ENCODE assay signal across 29 cellular contexts in genomic region chr15:36661042-36661441, GRCh38.
"Had no signal": no experiment of that assay in that cellular context is flagged by ENCODE, and none has a peak within 500 bp of the region (broad histone marks: within the 10 kb centered on the region; RNA-seq: fewer than 3 reads in every experiment).

No MANE protein-coding gene starts in this region.

- H3K4me2 ChIP-seq: KMS-11, SK-N-SH had no signal

- H3K4me1 ChIP-seq: ascending aorta, SJSA1 had no signal

- H3K27ac Mint-ChIP-seq: activated CD4-positive, alpha-beta T cell treated with anti-CD3 and anti-CD28 coated beads, Interleukin-2, amount 10 ng/mL, durations not matched to agents 24 days and 14 days; activated CD8-positive, alpha-beta T cell treated with anti-CD3 and anti-CD28 coated beads for 36 hours; activated naive CD4-positive, alpha-beta T cell treated with anti-CD3 and anti-CD28 coated beads, Interleukin-2, amount 50 U/mL, for 24 hours; activated naive CD8-positive, alpha-beta T cell treated with anti-CD3 and anti-CD28 coated beads, Interleukin-2, amount 10 ng/mL, durations not matched to agents 7 days and 5 days; activated T-cell treated with anti-CD3 and anti-CD28 coated beads, Interleukin-2, amount 50 U/mL, for 72 hours; activated T-helper 2 cell treated with anti-CD3 and anti-CD28 coated beads, Interferon-gamma antibody, Interleukin-2, Interleukin-4, amounts not matched to agents 10 μg/mL and 5 μg/mL and 100 μg/mL, durations not matched to agents 14 hours and 24 hours and 36 hours; T-helper 1 cell treated with Interleukin-12 subunit alpha and Interleukin-12 subunit beta and Interleukin-4 antibody, amounts not matched to agents 30 μg/mL and 1 μg/mL, for 36 hours; T-helper 2 cell treated with Interferon-gamma antibody and Interleukin-4, amounts not matched to agents 5 μg/mL and 100 μg/mL, for 36 hours had no signal

- DNase-seq: activated CD4-positive, alpha-beta T cell treated with anti-CD3 and anti-CD28 coated beads, Interleukin-2, amount 10 ng/mL, durations not matched to agents 24 days and 14 days; activated CD4-positive, alpha-beta T cell treated with anti-CD3 and anti-CD28 coated beads, Interleukin-2, amount 50 U/mL, for 4 hours; activated CD8-positive, alpha-beta T cell treated with anti-CD3 and anti-CD28 coated beads for 36 hours; activated gamma-delta T cell; activated naive CD4-positive, alpha-beta T cell treated with Interleukin-2 at 50 U/mL for 16 hours; activated naive CD8-positive, alpha-beta T cell treated with anti-CD3 and anti-CD28 coated beads, Interleukin-2, amount 10 ng/mL, durations not matched to agents 7 days and 5 days; activated T-cell treated with anti-CD3 and anti-CD28 coated beads, Interleukin-2, amount 50 U/mL, for 1 hour; activated T-cell treated with anti-CD3 and anti-CD28 coated beads, Interleukin-2, amount 50 U/mL, for 72 hours; amygdala; MM.1S; MV-4-11; NCI-H1092; NCI-H1694 treated with DMSO at 0.1 percent for 48 hours; NCI-H2029; NCI-H2171 treated with DMSO at 0.1 percent for 48 hours; NCI-H345; NCI-H510A; NCI-H526; RPMI8226; SHP77 treated with DMSO at 0.1 percent for 48 hours; SK-N-SH had no signal

- H3K27me3 ChIP-seq: ascending aorta, SJSA1 had no signal

- H3K9ac ChIP-seq: KMS-11, SK-N-SH had no signal

- H3K27ac ChIP-seq: ascending aorta, KMS-11, SJSA1 had no signal

- H3K9me2 ChIP-seq: SK-N-SH had no signal

- H3K9me3 Mint-ChIP-seq: activated CD4-positive, alpha-beta T cell treated with anti-CD3 and anti-CD28 coated beads, Interleukin-2, amount 10 ng/mL, durations not matched to agents 24 days and 14 days; activated CD8-positive, alpha-beta T cell treated with anti-CD3 and anti-CD28 coated beads for 36 hours; activated naive CD4-positive, alpha-beta T cell treated with anti-CD3 and anti-CD28 coated beads, Interleukin-2, amount 50 U/mL, for 24 hours; activated T-helper 2 cell treated with anti-CD3 and anti-CD28 coated beads, Interferon-gamma antibody, Interleukin-2, Interleukin-4, amounts not matched to agents 10 μg/mL and 5 μg/mL and 100 μg/mL, durations not matched to agents 14 hours and 24 hours and 36 hours had no signal

- H3K27me3 Mint-ChIP-seq: activated CD4-positive, alpha-beta T cell treated with anti-CD3 and anti-CD28 coated beads, Interleukin-2, amount 10 ng/mL, durations not matched to agents 24 days and 14 days; activated CD8-positive, alpha-beta T cell treated with anti-CD3 and anti-CD28 coated beads for 36 hours; activated naive CD4-positive, alpha-beta T cell treated with anti-CD3 and anti-CD28 coated beads, Interleukin-2, amount 50 U/mL, for 24 hours; activated naive CD8-positive, alpha-beta T cell treated with anti-CD3 and anti-CD28 coated beads, Interleukin-2, amount 10 ng/mL, durations not matched to agents 7 days and 5 days had no signal

- H3K36me3 ChIP-seq: ascending aorta, SJSA1 had no signal

- ATAC-seq: activated CD8-positive, alpha-beta T cell treated with anti-CD3 and anti-CD28 coated beads for 36 hours; activated T-cell treated with anti-CD3 and anti-CD28 coated beads, Interleukin-2, amount 50 U/mL, for 72 hours; Panc1 had no signal

- H3K4me3 Mint-ChIP-seq: activated CD4-positive, alpha-beta T cell treated with anti-CD3 and anti-CD28 coated beads, Interleukin-2, amount 10 ng/mL, durations not matched to agents 24 days and 14 days; activated CD8-positive, alpha-beta T cell treated with anti-CD3 and anti-CD28 coated beads for 36 hours; activated naive CD4-positive, alpha-beta T cell treated with anti-CD3 and anti-CD28 coated beads, Interleukin-2, amount 50 U/mL, for 24 hours; activated naive CD8-positive, alpha-beta T cell treated with anti-CD3 and anti-CD28 coated beads, Interleukin-2, amount 10 ng/mL, durations not matched to agents 7 days and 5 days; activated T-cell treated with anti-CD3 and anti-CD28 coated beads, Interleukin-2, amount 50 U/mL, for 72 hours; T-helper 1 cell treated with Interleukin-12 subunit alpha and Interleukin-12 subunit beta and Interleukin-4 antibody, amounts not matched to agents 30 μg/mL and 1 μg/mL, for 36 hours; T-helper 2 cell treated with Interferon-gamma antibody and Interleukin-4, amounts not matched to agents 5 μg/mL and 100 μg/mL, for 36 hours had no signal

- H3K9me3 ChIP-seq: ascending aorta, SJSA1, SK-N-SH had no signal

- H3K4me3 ChIP-seq: ascending aorta, SJSA1 had no signal

- H3K4me1 Mint-ChIP-seq: activated CD4-positive, alpha-beta T cell treated with anti-CD3 and anti-CD28 coated beads, Interleukin-2, amount 10 ng/mL, durations not matched to agents 24 days and 14 days; activated naive CD4-positive, alpha-beta T cell treated with anti-CD3 and anti-CD28 coated beads, Interleukin-2, amount 50 U/mL, for 24 hours; activated naive CD8-positive, alpha-beta T cell treated with anti-CD3 and anti-CD28 coated beads, Interleukin-2, amount 10 ng/mL, durations not matched to agents 7 days and 5 days had no signal
